ENCODE assay signal across 26 cellular contexts in the genomic region with DNA sequence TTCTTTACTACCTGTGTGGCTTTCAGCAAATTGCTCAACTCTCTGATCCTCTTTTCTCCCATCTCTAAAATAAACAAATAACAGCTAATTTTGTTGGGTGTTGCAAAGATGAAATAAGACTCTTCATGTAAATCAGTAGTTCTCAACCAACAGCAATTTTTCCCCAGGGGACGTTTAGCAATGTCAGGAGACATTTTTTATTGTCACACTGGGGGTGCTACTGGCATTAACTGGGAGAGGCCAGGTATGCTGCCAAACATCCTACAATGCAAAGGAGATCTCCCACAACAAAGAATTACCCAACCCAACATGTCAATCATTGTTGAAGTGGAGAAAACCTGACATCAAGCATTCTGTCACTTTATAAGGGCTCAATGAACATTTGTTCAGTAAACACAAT. TPM values are rescaled to one million over a fixed set of nuclear protein-coding genes. Genes with fewer than 3 reads are reported as not detected.
"Had no signal": no experiment of that assay in that cellular context is flagged by ENCODE, and none has a peak within 500 bp of the region (broad histone marks: within the 10 kb centered on the region; RNA-seq: fewer than 3 reads in every experiment).

No MANE protein-coding gene starts in this region.

- ATAC-seq: left colon; lower lobe of right lung; natural killer cell; psoas muscle; stimulated activated naive B cell treated with anti-CD40 and anti-IgM and Interleukin-4, amounts not matched to agents 10 μg/mL and 1 μg/mL and 100 μg/mL, for 72 hours; stimulated activated naive CD8-positive, alpha-beta T cell treated with anti-CD3 and anti-CD28 coated beads, Interleukin-15, Interleukin-2, amounts not matched to agents 100 U/mL and 50 U/mL, for 24 hours; upper lobe of right lung had no signal

- H3K27ac Mint-ChIP-seq: mesothelial cell of epicardium; naive B cell; natural killer cell; nephron progenitor cell; neural progenitor cell; stimulated activated naive B cell treated with anti-CD40 and anti-IgM and Interleukin-4, amounts not matched to agents 10 μg/mL and 1 μg/mL and 100 μg/mL, for 72 hours had no signal

- H3K9me3 Mint-ChIP-seq: mesothelial cell of epicardium; naive B cell; natural killer cell; nephron progenitor cell; neural progenitor cell; stimulated activated naive B cell treated with anti-CD40 and anti-IgM and Interleukin-4, amounts not matched to agents 10 μg/mL and 1 μg/mL and 100 μg/mL, for 72 hours had no signal

- H3K36me3 Mint-ChIP-seq: mesothelial cell of epicardium; naive B cell; natural killer cell; neural progenitor cell; stimulated activated naive B cell treated with anti-CD40 and anti-IgM and Interleukin-4, amounts not matched to agents 10 μg/mL and 1 μg/mL and 100 μg/mL, for 72 hours had no signal

- H3K4me3 ChIP-seq: left lung, lower lobe of right lung, neural progenitor cell, psoas muscle, right atrium auricular region, right lobe of liver, smooth muscle cell, stomach, testis, thyroid gland, transverse colon, upper lobe of right lung had no signal

- DNase-seq: hippocampal formation; kidney; left colon; left lung; lower lobe of right lung; mesendoderm; naive B cell; natural killer cell; nephron progenitor cell; occipital lobe; psoas muscle; right lobe of liver; stimulated activated CD4-positive, alpha-beta T cell treated with anti-CD3 and anti-CD28 coated beads, Interleukin-1b, Interleukin-23, amount 100 ng/mL, for 48 hours; stimulated activated CD4-positive, alpha-beta T cell treated with anti-CD3 and anti-CD28 coated beads, Interleukin-4, amount 100 ng/mL, for 1 hour; stimulated activated naive B cell treated with anti-CD40 and anti-IgM and Interleukin-4, amounts not matched to agents 10 μg/mL and 1 μg/mL and 100 μg/mL, for 72 hours; stimulated activated naive CD8-positive, alpha-beta T cell treated with anti-CD3 and anti-CD28 coated beads, Interleukin-15, Interleukin-2, amounts not matched to agents 100 U/mL and 50 U/mL, for 24 hours; stomach; transverse colon; upper lobe of right lung had no signal

- H3K4me1 Mint-ChIP-seq: naive B cell; stimulated activated naive B cell treated with anti-CD40 and anti-IgM and Interleukin-4, amounts not matched to agents 10 μg/mL and 1 μg/mL and 100 μg/mL, for 72 hours had no signal

- H3K4me3 Mint-ChIP-seq: mesothelial cell of epicardium; naive B cell; natural killer cell; nephron progenitor cell; neural progenitor cell; stimulated activated naive B cell treated with anti-CD40 and anti-IgM and Interleukin-4, amounts not matched to agents 10 μg/mL and 1 μg/mL and 100 μg/mL, for 72 hours had no signal

RNA-seq across cellular contexts. Expression of a gene that starts 19.7 kb away (rescaled TPM):
- total RNA-seq: mononuclear cell, natural killer cell had no signal
